ENCODE assay signal across 10 cellular contexts in genomic region chr4:41644915-41645295, GRCh38.
"Had no signal": no experiment of that assay in that cellular context is flagged by ENCODE, and none has a peak within 500 bp of the region (broad histone marks: within the 10 kb centered on the region; RNA-seq: fewer than 3 reads in every experiment).

No MANE protein-coding gene starts in this region.

- H2AFZ ChIP-seq: parathyroid adenoma had no signal

- H3K9ac ChIP-seq: parathyroid adenoma had no signal

- H3K4me3 ChIP-seq: left lung had no signal

- H3K4me3 Mint-ChIP-seq: activated B cell treated with CpG ODN at 0.5 μM for 24 hours; stimulated activated memory B cell treated with anti-CD40 and anti-IgM and Interleukin-4, amounts not matched to agents 10 μg/mL and 1 μg/mL and 100 μg/mL, for 72 hours; T-helper 17 cell had no signal

- H3K36me3 Mint-ChIP-seq: stimulated activated memory B cell treated with anti-CD40 and anti-IgM and Interleukin-4, amounts not matched to agents 10 μg/mL and 1 μg/mL and 100 μg/mL, for 72 hours had no signal

- H3K4me1 ChIP-seq: parathyroid adenoma had no signal

- H3K27ac Mint-ChIP-seq: activated B cell treated with CpG ODN at 0.5 μM for 24 hours; activated T-helper 2 cell treated with anti-CD3 and anti-CD28 coated beads, Interferon-gamma antibody, Interleukin-2, Interleukin-4, amounts not matched to agents 10 μg/mL and 5 μg/mL and 100 μg/mL, durations not matched to agents 14 hours and 24 hours and 36 hours; stimulated activated memory B cell treated with anti-CD40 and anti-IgM and Interleukin-4, amounts not matched to agents 10 μg/mL and 1 μg/mL and 100 μg/mL, for 72 hours; T-helper 17 cell had no signal

- H3K9me3 Mint-ChIP-seq: activated B cell treated with CpG ODN at 0.5 μM for 24 hours; activated T-helper 2 cell treated with anti-CD3 and anti-CD28 coated beads, Interferon-gamma antibody, Interleukin-2, Interleukin-4, amounts not matched to agents 10 μg/mL and 5 μg/mL and 100 μg/mL, durations not matched to agents 14 hours and 24 hours and 36 hours had no signal

- H3K9me3 ChIP-seq: left lung, tibial nerve had no signal

- H3K27ac ChIP-seq: brain microvascular endothelial cell, left lung, parathyroid adenoma had no signal

- DNase-seq: activated B cell treated with CpG ODN at 0.5 μM for 24 hours; activated CD4-positive, alpha-beta T cell treated with anti-CD3 and anti-CD28 coated beads, Interleukin-2, amount 50 U/mL, for 1 hour; activated naive CD4-positive, alpha-beta T cell treated with anti-CD3 and anti-CD28 coated beads, Interleukin-2, amount 50 U/mL, for 16 hours; T-helper 17 cell had no signal

- ATAC-seq: stimulated activated memory B cell treated with anti-CD40 and anti-IgM and Interleukin-4, amounts not matched to agents 10 μg/mL and 1 μg/mL and 100 μg/mL, for 72 hours; T-helper 17 cell had no signal

- H3K4me1 Mint-ChIP-seq: T-helper 17 cell had no signal

- H3K36me3 ChIP-seq: brain microvascular endothelial cell, left lung had no signal

- H3K79me2 ChIP-seq: parathyroid adenoma had no signal
